39 cellular contexts compared by ENCODE assay signal in the genomic region with DNA sequence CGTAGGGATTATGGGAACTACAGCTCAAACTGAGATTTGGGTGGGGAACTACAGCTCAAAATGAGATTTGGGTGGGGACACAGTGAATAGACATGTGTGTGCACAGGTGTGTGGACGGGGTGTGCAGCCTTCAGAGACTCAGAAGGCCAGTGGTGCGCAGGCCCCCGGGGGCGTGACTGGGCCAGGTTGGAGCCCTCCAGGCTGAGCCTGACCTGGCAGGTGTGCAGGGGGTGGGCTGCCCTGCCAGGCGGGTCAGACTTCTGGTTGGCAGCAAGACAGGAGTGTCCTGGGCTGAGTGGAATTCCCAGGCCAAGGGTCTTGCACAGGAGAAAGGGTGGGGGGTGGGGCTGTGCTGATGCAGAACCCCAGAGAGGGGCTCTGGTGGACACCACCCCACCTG. TPM values are rescaled to one million over a fixed set of nuclear protein-coding genes. Genes with fewer than 3 reads are reported as not detected.
"Had no signal": no experiment of that assay in that cellular context is flagged by ENCODE, and none has a peak within 500 bp of the region (broad histone marks: within the 10 kb centered on the region; RNA-seq: fewer than 3 reads in every experiment).

No MANE protein-coding gene starts in this region.

- H3K4me3 Mint-ChIP-seq: activated naive CD4-positive, alpha-beta T cell treated with anti-CD3 and anti-CD28 coated beads for 36 hours; activated naive CD4-positive, alpha-beta T cell treated with anti-CD3 and anti-CD28 coated beads, Interleukin-2, amount 10 ng/mL, durations not matched to agents 7 days and 5 days; activated naive CD4-positive, alpha-beta T cell treated with anti-CD3 and anti-CD28 coated beads, Interleukin-2, amount 50 U/mL, for 24 hours; activated naive CD8-positive, alpha-beta T cell; activated naive CD8-positive, alpha-beta T cell treated with anti-CD3 and anti-CD28 coated beads for 36 hours; activated naive CD8-positive, alpha-beta T cell treated with anti-CD3 and anti-CD28 coated beads, Interleukin-2, amount 10 ng/mL, durations not matched to agents 7 days and 5 days; activated naive CD8-positive, alpha-beta T cell treated with anti-CD3 and anti-CD28 coated beads, Interleukin-2, amount 50 U/mL, for 24 hours; activated T-cell treated with anti-CD3 and anti-CD28 coated beads, Interleukin-2, amount 50 U/mL, for 24 hours; activated T-cell treated with anti-CD3 and anti-CD28 coated beads, Interleukin-2, amount 50 U/mL, for 4 hours; activated T-helper 1 cell treated with anti-CD3 and anti-CD28 coated beads, Interleukin-12 subunit alpha, Interleukin-12 subunit beta, Interleukin-2, Interleukin-4 antibody, amounts not matched to agents 30 ng/mL and 10 ng/mL and 1 ng/mL, durations not matched to agents 14 hours and 24 hours and 36 hours; activated T-helper 17 cell treated with anti-CD3 and anti-CD28 coated beads, Interleukin-2, amount 50 U/mL, for 72 hours; brain; central memory CD8-positive, alpha-beta T cell had no signal

- H3K9me3 ChIP-seq: adrenal gland, ascending aorta, body of pancreas, breast epithelium had no signal

- H3K4me3 ChIP-seq: adrenal gland, ascending aorta, body of pancreas, breast epithelium, cardiac muscle cell had no signal

- H3K27me3 ChIP-seq: ascending aorta, body of pancreas, brain microvascular endothelial cell, cardiac muscle cell had no signal

- H3K36me3 ChIP-seq: adrenal gland, ascending aorta, brain microvascular endothelial cell, breast epithelium, cardiac muscle cell had no signal

- H3K27ac ChIP-seq: adrenal gland, ascending aorta, body of pancreas, brain microvascular endothelial cell, breast epithelium, cardiac muscle cell had no signal

- H3K4me1 ChIP-seq: adrenal gland, ascending aorta, body of pancreas, breast epithelium had no signal

- DNase-seq: activated effector memory CD4-positive, alpha-beta T cell treated with anti-CD3 and anti-CD28 coated beads, Interleukin-2, amount 50 U/mL, for 16 hours; activated effector memory CD4-positive, alpha-beta T cell treated with Interleukin-2 at 50 U/mL for 16 hours; activated gamma-delta T cell; activated gamma-delta T cell treated with Interleukin-2 at 50 U/mL for 16 hours; activated naive CD4-positive, alpha-beta T cell; activated naive CD4-positive, alpha-beta T cell treated with anti-CD3 and anti-CD28 coated beads for 36 hours; activated naive CD4-positive, alpha-beta T cell treated with anti-CD3 and anti-CD28 coated beads, Interleukin-2, amount 10 ng/mL, durations not matched to agents 7 days and 5 days; activated naive CD4-positive, alpha-beta T cell treated with anti-CD3 and anti-CD28 coated beads, Interleukin-2, amount 50 U/mL, for 16 hours; activated naive CD4-positive, alpha-beta T cell treated with Interleukin-2 at 50 U/mL for 16 hours; activated naive CD8-positive, alpha-beta T cell treated with anti-CD3 and anti-CD28 coated beads for 36 hours; activated naive CD8-positive, alpha-beta T cell treated with anti-CD3 and anti-CD28 coated beads, Interleukin-2, amount 10 ng/mL, durations not matched to agents 7 days and 5 days; activated naive CD8-positive, alpha-beta T cell treated with anti-CD3 and anti-CD28 coated beads, Interleukin-2, amount 50 U/mL, for 24 hours; activated T-cell treated with anti-CD3 and anti-CD28 coated beads, Interleukin-2, amount 50 U/mL, for 24 hours; activated T-cell treated with anti-CD3 and anti-CD28 coated beads, Interleukin-2, amount 50 U/mL, for 4 hours; activated T-cell treated with anti-CD3 and anti-CD28 coated beads, Interleukin-2, amount 50 U/mL, for 48 hours; adrenal gland; amniotic stem cell; amygdala; anterior cingulate cortex; aorta; body of pancreas; brain microvascular endothelial cell; caudate nucleus; central memory CD4-positive, alpha-beta T cell; cerebellar nuclear complex had no signal

- H3K36me3 Mint-ChIP-seq: activated naive CD4-positive, alpha-beta T cell treated with anti-CD3 and anti-CD28 coated beads, Interleukin-2, amount 10 ng/mL, durations not matched to agents 7 days and 5 days; activated naive CD4-positive, alpha-beta T cell treated with anti-CD3 and anti-CD28 coated beads, Interleukin-2, amount 50 U/mL, for 24 hours; activated naive CD4-positive, alpha-beta T cell treated with anti-CD3 and anti-CD28 coated beads, Interleukin-2, amount 50 U/mL, for 72 hours; activated naive CD8-positive, alpha-beta T cell; activated naive CD8-positive, alpha-beta T cell treated with anti-CD3 and anti-CD28 coated beads for 36 hours; activated naive CD8-positive, alpha-beta T cell treated with anti-CD3 and anti-CD28 coated beads, Interleukin-2, amount 10 ng/mL, durations not matched to agents 7 days and 5 days; brain had no signal

- ATAC-seq: activated naive CD4-positive, alpha-beta T cell treated with anti-CD3 and anti-CD28 coated beads, Interleukin-2, amount 50 U/mL, for 72 hours; activated naive CD8-positive, alpha-beta T cell treated with anti-CD3 and anti-CD28 coated beads, Interleukin-2, amount 50 U/mL, for 24 hours; activated T-cell treated with anti-CD3 and anti-CD28 coated beads, Interleukin-2, amount 50 U/mL, for 4 hours; activated T-helper 17 cell treated with anti-CD3 and anti-CD28 coated beads, Interleukin-2, amount 50 U/mL, for 72 hours; body of pancreas had no signal

- H3K27ac Mint-ChIP-seq: activated naive CD4-positive, alpha-beta T cell treated with anti-CD3 and anti-CD28 coated beads for 36 hours; activated naive CD4-positive, alpha-beta T cell treated with anti-CD3 and anti-CD28 coated beads, Interleukin-2, amount 10 ng/mL, durations not matched to agents 7 days and 5 days; activated naive CD4-positive, alpha-beta T cell treated with anti-CD3 and anti-CD28 coated beads, Interleukin-2, amount 50 U/mL, for 24 hours; activated naive CD8-positive, alpha-beta T cell; activated naive CD8-positive, alpha-beta T cell treated with anti-CD3 and anti-CD28 coated beads for 36 hours; activated naive CD8-positive, alpha-beta T cell treated with anti-CD3 and anti-CD28 coated beads, Interleukin-2, amount 10 ng/mL, durations not matched to agents 7 days and 5 days; activated naive CD8-positive, alpha-beta T cell treated with anti-CD3 and anti-CD28 coated beads, Interleukin-2, amount 50 U/mL, for 24 hours; activated T-cell treated with anti-CD3 and anti-CD28 coated beads, Interleukin-2, amount 50 U/mL, for 24 hours; activated T-helper 1 cell treated with anti-CD3 and anti-CD28 coated beads, Interleukin-12 subunit alpha, Interleukin-12 subunit beta, Interleukin-2, Interleukin-4 antibody, amounts not matched to agents 30 ng/mL and 10 ng/mL and 1 ng/mL, durations not matched to agents 14 hours and 24 hours and 36 hours; activated T-helper 17 cell treated with anti-CD3 and anti-CD28 coated beads, Interleukin-2, amount 50 U/mL, for 72 hours; activated T-helper 2 cell treated with anti-CD3 and anti-CD28 coated beads, Interferon-gamma antibody, Interleukin-2, Interleukin-4, amounts not matched to agents 10 μg/mL and 5 μg/mL and 100 μg/mL, durations not matched to agents 14 hours and 24 hours and 36 hours; brain had no signal

- H3K9me3 Mint-ChIP-seq: activated naive CD4-positive, alpha-beta T cell treated with anti-CD3 and anti-CD28 coated beads for 36 hours; activated naive CD4-positive, alpha-beta T cell treated with anti-CD3 and anti-CD28 coated beads, Interleukin-2, amount 50 U/mL, for 24 hours; activated naive CD4-positive, alpha-beta T cell treated with anti-CD3 and anti-CD28 coated beads, Interleukin-2, amount 50 U/mL, for 72 hours; activated naive CD8-positive, alpha-beta T cell treated with anti-CD3 and anti-CD28 coated beads for 36 hours; activated naive CD8-positive, alpha-beta T cell treated with anti-CD3 and anti-CD28 coated beads, Interleukin-2, amount 10 ng/mL, durations not matched to agents 7 days and 5 days; activated naive CD8-positive, alpha-beta T cell treated with anti-CD3 and anti-CD28 coated beads, Interleukin-2, amount 50 U/mL, for 24 hours; activated T-cell treated with anti-CD3 and anti-CD28 coated beads, Interleukin-2, amount 50 U/mL, for 24 hours; activated T-cell treated with anti-CD3 and anti-CD28 coated beads, Interleukin-2, amount 50 U/mL, for 4 hours; activated T-helper 1 cell treated with anti-CD3 and anti-CD28 coated beads, Interleukin-12 subunit alpha, Interleukin-12 subunit beta, Interleukin-2, Interleukin-4 antibody, amounts not matched to agents 30 ng/mL and 10 ng/mL and 1 ng/mL, durations not matched to agents 14 hours and 24 hours and 36 hours; activated T-helper 17 cell treated with anti-CD3 and anti-CD28 coated beads, Interleukin-2, amount 50 U/mL, for 72 hours; activated T-helper 2 cell treated with anti-CD3 and anti-CD28 coated beads, Interferon-gamma antibody, Interleukin-2, Interleukin-4, amounts not matched to agents 10 μg/mL and 5 μg/mL and 100 μg/mL, durations not matched to agents 14 hours and 24 hours and 36 hours; brain; central memory CD8-positive, alpha-beta T cell had no signal

- H3K27me3 Mint-ChIP-seq: activated naive CD4-positive, alpha-beta T cell treated with anti-CD3 and anti-CD28 coated beads, Interleukin-2, amount 50 U/mL, for 24 hours; activated naive CD8-positive, alpha-beta T cell treated with anti-CD3 and anti-CD28 coated beads for 36 hours had no signal

- H3K4me1 Mint-ChIP-seq: activated naive CD4-positive, alpha-beta T cell treated with anti-CD3 and anti-CD28 coated beads, Interleukin-2, amount 10 ng/mL, durations not matched to agents 7 days and 5 days; activated naive CD4-positive, alpha-beta T cell treated with anti-CD3 and anti-CD28 coated beads, Interleukin-2, amount 50 U/mL, for 24 hours; activated naive CD8-positive, alpha-beta T cell treated with anti-CD3 and anti-CD28 coated beads for 36 hours; activated naive CD8-positive, alpha-beta T cell treated with anti-CD3 and anti-CD28 coated beads, Interleukin-2, amount 10 ng/mL, durations not matched to agents 7 days and 5 days; activated naive CD8-positive, alpha-beta T cell treated with anti-CD3 and anti-CD28 coated beads, Interleukin-2, amount 50 U/mL, for 24 hours; activated T-helper 17 cell treated with anti-CD3 and anti-CD28 coated beads, Interleukin-2, amount 50 U/mL, for 72 hours; brain; central memory CD8-positive, alpha-beta T cell had no signal

- FAIRE-seq: astrocyte, bronchial epithelial cell, colon had no signal

RNA-seq across cellular contexts. Expression of a gene that starts 43.0 kb away (rescaled TPM):
- total RNA-seq: activated naive CD8-positive, alpha-beta T cell treated with anti-CD3 and anti-CD28 coated beads, Interleukin-2, amount 10 ng/mL, durations not matched to agents 7 days and 5 days; activated T-helper 17 cell treated with anti-CD3 and anti-CD28 coated beads, Interleukin-2, amount 50 U/mL, for 72 hours; ascending aorta had no signal
